Comparison of ENCODE assay signal across 1 cellular context in genomic region chr1:214838351-214838750, GRCh38.
TF ChIP-seq lines count a peak whose summit lies in the region.

No MANE protein-coding gene starts in this region.

TF ChIP-seq in IMR-90, 13 proteins besides CTCF, POLR2A, EP300 and RAD21 (continued from another document):
- TF ChIP-seq ELK1 (IDR thresholded peaks at IDR 0.05; ENCODE audit: borderline replicate concordance, low read depth, low read length): no peak
TF ChIP-seq in IMR-90: peak in this region for 0.
